In genomic region chr17:13598353-13599167, GRCh38 we compare ENCODE assay signal across 1 cellular context.
A peak's percentile ranks its signal among the peaks of the same experiment; 100 is the strongest.
TF ChIP-seq lines count a peak whose summit lies in the region.

No MANE protein-coding gene starts in this region.

TF ChIP-seq in HEK293, 187 proteins besides CTCF, POLR2A, EP300 and RAD21 (continued from another document and continues in another):
- TF ChIP-seq ZSCAN5A (tag by site-specific recombination; IDR thresholded peaks at IDR 0.05) (no peak), ZNF654 (tag by site-specific recombination; IDR thresholded peaks at IDR 0.05; ENCODE audit: low read depth) (no peak), ZNF280C (tag by site-specific recombination; IDR thresholded peaks at IDR 0.05) (no peak), ZNF529 (tag by site-specific recombination; IDR thresholded peaks at IDR 0.05; ENCODE audit: insufficient replicate concordance) (no peak), PATZ1 (tag by site-specific recombination; IDR thresholded peaks at IDR 0.05) (no peak), OSR2 (tag by site-specific recombination; IDR thresholded peaks at IDR 0.05) (peak; percentile 66), SCRT1 (tag by site-specific recombination; IDR thresholded peaks at IDR 0.05; ENCODE audit: borderline replicate concordance) (peak; percentile 96), MZF1 (tag by site-specific recombination; IDR thresholded peaks at IDR 0.05; ENCODE audit: borderline replicate concordance) (no peak), ZNF521 (tag by site-specific recombination; IDR thresholded peaks at IDR 0.05) (no peak), AEBP2 (tag by site-specific recombination; IDR thresholded peaks at IDR 0.05; ENCODE audit: borderline replicate concordance) (no peak), ZNF707 (tag by site-specific recombination; IDR thresholded peaks at IDR 0.05) (no peak), SCRT2 (tag by site-specific recombination; IDR thresholded peaks at IDR 0.05) (peak; percentile 97), PRDM2 (tag by site-specific recombination; IDR thresholded peaks at IDR 0.05; ENCODE audit: borderline replicate concordance) (no peak), ZNF341 (tag by site-specific recombination; IDR thresholded peaks at IDR 0.05; ENCODE audit: low read depth) (no peak), ZNF169 (tag by site-specific recombination; IDR thresholded peaks at IDR 0.05) (no peak), MYNN (tag by site-specific recombination; IDR thresholded peaks at IDR 0.05; ENCODE audit: borderline replicate concordance) (no peak), ZNF664 (tag by site-specific recombination; IDR thresholded peaks at IDR 0.05) (0 out of 2 replicates have a peak, but pooled peaks have one; percentile 10), GLI2 (tag by site-specific recombination; IDR thresholded peaks at IDR 0.05; ENCODE audit: borderline replicate concordance, low read depth) (no peak), ZBTB17 (tag by site-specific recombination; IDR thresholded peaks at IDR 0.05) (no peak), ZNF776 (tag by site-specific recombination; IDR thresholded peaks at IDR 0.05; ENCODE audit: borderline replicate concordance) (no peak), ZNF626 (tag by site-specific recombination; IDR thresholded peaks at IDR 0.05) (no peak), ZNF174 (tag by site-specific recombination; IDR thresholded peaks at IDR 0.05) (no peak), ZNF121 (tag by site-specific recombination; IDR thresholded peaks at IDR 0.05) (no peak), ZNF792 (tag by site-specific recombination; IDR thresholded peaks at IDR 0.05) (no peak), ZNF350 (tag by site-specific recombination; IDR thresholded peaks at IDR 0.05) (no peak), ZNF311 (tag by site-specific recombination; IDR thresholded peaks at IDR 0.05; ENCODE audit: borderline replicate concordance) (no peak), ZNF280D (tag by site-specific recombination; IDR thresholded peaks at IDR 0.05) (no peak), TCF7L2 (IDR thresholded peaks at IDR 0.05; ENCODE audit: borderline replicate concordance, low read depth, low read length) (no peak)
- TF ChIP-seq, protein P1, sequence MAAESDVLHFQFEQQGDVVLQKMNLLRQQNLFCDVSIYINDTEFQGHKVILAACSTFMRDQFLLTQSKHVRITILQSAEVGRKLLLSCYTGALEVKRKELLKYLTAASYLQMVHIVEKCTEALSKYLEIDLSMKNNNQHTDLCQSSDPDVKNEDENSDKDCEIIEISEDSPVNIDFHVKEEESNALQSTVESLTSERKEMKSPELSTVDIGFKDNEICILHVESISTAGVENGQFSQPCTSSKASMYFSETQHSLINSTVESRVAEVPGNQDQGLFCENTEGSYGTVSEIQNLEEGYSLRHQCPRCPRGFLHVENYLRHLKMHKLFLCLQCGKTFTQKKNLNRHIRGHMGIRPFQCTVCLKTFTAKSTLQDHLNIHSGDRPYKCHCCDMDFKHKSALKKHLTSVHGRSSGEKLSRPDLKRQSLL (tag by site-specific recombination; IDR thresholded peaks at IDR 0.05), result no peak
- TF ChIP-seq, protein P2, sequence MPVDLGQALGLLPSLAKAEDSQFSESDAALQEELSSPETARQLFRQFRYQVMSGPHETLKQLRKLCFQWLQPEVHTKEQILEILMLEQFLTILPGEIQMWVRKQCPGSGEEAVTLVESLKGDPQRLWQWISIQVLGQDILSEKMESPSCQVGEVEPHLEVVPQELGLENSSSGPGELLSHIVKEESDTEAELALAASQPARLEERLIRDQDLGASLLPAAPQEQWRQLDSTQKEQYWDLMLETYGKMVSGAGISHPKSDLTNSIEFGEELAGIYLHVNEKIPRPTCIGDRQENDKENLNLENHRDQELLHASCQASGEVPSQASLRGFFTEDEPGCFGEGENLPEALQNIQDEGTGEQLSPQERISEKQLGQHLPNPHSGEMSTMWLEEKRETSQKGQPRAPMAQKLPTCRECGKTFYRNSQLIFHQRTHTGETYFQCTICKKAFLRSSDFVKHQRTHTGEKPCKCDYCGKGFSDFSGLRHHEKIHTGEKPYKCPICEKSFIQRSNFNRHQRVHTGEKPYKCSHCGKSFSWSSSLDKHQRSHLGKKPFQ (tag by site-specific recombination; IDR thresholded peaks at IDR 0.05), result no peak
- TF ChIP-seq, protein P3, sequence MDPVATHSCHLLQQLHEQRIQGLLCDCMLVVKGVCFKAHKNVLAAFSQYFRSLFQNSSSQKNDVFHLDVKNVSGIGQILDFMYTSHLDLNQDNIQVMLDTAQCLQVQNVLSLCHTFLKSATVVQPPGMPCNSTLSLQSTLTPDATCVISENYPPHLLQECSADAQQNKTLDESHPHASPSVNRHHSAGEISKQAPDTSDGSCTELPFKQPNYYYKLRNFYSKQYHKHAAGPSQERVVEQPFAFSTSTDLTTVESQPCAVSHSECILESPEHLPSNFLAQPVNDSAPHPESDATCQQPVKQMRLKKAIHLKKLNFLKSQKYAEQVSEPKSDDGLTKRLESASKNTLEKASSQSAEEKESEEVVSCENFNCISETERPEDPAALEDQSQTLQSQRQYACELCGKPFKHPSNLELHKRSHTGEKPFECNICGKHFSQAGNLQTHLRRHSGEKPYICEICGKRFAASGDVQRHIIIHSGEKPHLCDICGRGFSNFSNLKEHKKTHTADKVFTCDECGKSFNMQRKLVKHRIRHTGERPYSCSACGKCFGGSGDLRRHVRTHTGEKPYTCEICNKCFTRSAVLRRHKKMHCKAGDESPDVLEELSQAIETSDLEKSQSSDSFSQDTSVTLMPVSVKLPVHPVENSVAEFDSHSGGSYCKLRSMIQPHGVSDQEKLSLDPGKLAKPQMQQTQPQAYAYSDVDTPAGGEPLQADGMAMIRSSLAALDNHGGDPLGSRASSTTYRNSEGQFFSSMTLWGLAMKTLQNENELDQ (tag by site-specific recombination; IDR thresholded peaks at IDR 0.05; ENCODE audit: low read depth), result no peak
- TF ChIP-seq, protein P4, sequence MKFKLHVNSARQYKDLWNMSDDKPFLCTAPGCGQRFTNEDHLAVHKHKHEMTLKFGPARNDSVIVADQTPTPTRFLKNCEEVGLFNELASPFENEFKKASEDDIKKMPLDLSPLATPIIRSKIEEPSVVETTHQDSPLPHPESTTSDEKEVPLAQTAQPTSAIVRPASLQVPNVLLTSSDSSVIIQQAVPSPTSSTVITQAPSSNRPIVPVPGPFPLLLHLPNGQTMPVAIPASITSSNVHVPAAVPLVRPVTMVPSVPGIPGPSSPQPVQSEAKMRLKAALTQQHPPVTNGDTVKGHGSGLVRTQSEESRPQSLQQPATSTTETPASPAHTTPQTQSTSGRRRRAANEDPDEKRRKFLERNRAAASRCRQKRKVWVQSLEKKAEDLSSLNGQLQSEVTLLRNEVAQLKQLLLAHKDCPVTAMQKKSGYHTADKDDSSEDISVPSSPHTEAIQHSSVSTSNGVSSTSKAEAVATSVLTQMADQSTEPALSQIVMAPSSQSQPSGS (tag by site-specific recombination; IDR thresholded peaks at IDR 0.05; ENCODE audit: low read depth), result no peak
